Comparison of ENCODE assay signal across 18 cellular contexts in genomic region chr2:42653039-42653438, GRCh38.
"Had no signal": no experiment of that assay in that cellular context is flagged by ENCODE, and none has a peak within 500 bp of the region (broad histone marks: within the 10 kb centered on the region; RNA-seq: fewer than 3 reads in every experiment).

No MANE protein-coding gene starts in this region.

- H3K27ac ChIP-seq: ascending aorta, breast epithelium, dorsolateral prefrontal cortex, gastrocnemius medialis, heart right ventricle, lower lobe of right lung, neutrophil, parathyroid adenoma had no signal

- H3K9ac ChIP-seq: parathyroid adenoma had no signal

- H3K4me3 Mint-ChIP-seq: activated T-cell treated with anti-CD3 and anti-CD28 coated beads, Interleukin-2, amount 50 U/mL, for 4 hours; endodermal cell; T-helper 2 cell treated with Interferon-gamma antibody and Interleukin-4, amounts not matched to agents 5 μg/mL and 100 μg/mL, for 36 hours had no signal

- H3K9me3 Mint-ChIP-seq: activated T-cell treated with anti-CD3 and anti-CD28 coated beads, Interleukin-2, amount 50 U/mL, for 4 hours; endodermal cell; T-helper 2 cell treated with Interferon-gamma antibody and Interleukin-4, amounts not matched to agents 5 μg/mL and 100 μg/mL, for 36 hours had no signal

- H3K27me3 ChIP-seq: ascending aorta, breast epithelium, dorsolateral prefrontal cortex, gastrocnemius medialis, heart right ventricle, neutrophil had no signal

- H3K27ac Mint-ChIP-seq: endodermal cell; T-helper 2 cell treated with Interferon-gamma antibody and Interleukin-4, amounts not matched to agents 5 μg/mL and 100 μg/mL, for 36 hours had no signal

- H3K4me1 ChIP-seq: ascending aorta, breast epithelium, gastrocnemius medialis had no signal

- H3K79me2 ChIP-seq: parathyroid adenoma had no signal

- H3K9me3 ChIP-seq: ascending aorta, breast epithelium, gastrocnemius medialis, heart right ventricle, lower lobe of right lung, neutrophil had no signal

- H2AFZ ChIP-seq: parathyroid adenoma had no signal

- DNase-seq: activated CD4-positive, CD25-positive, alpha-beta regulatory T cell; activated gamma-delta T cell; activated T-cell treated with anti-CD3 and anti-CD28 coated beads, Interleukin-2, amount 50 U/mL, for 4 hours; dorsolateral prefrontal cortex; endodermal cell; erythroblast; gastrocnemius medialis; heart right ventricle; left colon; lower lobe of right lung; midbrain; stimulated activated CD4-positive, alpha-beta T cell treated with anti-CD3 and anti-CD28 coated beads, Interleukin-1b, Interleukin-23, amount 100 ng/mL, for 48 hours; SW 1271 had no signal

- ATAC-seq: activated T-cell treated with anti-CD3 and anti-CD28 coated beads, Interleukin-2, amount 50 U/mL, for 4 hours; gastrocnemius medialis; heart right ventricle; left colon; lower lobe of right lung had no signal
